13 cellular contexts compared by ENCODE assay signal in the genomic region with DNA sequence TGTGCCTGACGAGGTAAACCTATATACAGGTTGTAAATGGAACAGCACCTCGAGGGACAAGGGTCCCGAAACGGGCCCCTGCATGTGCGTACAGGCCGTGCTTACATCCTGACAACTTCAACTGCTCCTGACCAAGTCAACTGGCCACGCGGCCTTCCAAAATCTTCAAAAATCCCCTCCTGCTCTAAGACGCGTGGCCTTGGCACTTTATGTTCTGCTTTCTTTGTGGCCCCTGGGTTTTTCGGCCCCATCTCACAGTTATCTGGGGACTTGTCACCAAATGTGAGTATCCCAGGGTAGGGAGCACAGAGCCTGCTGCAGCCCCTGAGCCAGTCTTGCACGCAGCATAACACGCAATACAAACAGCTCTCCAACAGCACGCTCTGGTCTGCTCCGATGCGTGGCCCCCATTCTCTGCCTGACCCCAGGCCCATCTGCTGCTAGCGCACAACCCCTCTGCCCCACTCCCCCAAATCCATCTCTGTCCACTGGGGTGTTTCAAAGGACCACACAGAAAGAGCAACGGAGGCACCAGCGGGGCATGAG. TPM values are rescaled to one million over a fixed set of nuclear protein-coding genes. Genes with fewer than 3 reads are reported as not detected.
A peak's percentile ranks its signal among the peaks of the same experiment; 100 is the strongest.
DNase-seq lines count a peak whose midpoint lies in the region; ATAC-seq and TF ChIP-seq lines count a peak whose summit lies in the region.
"Had no signal": no experiment of that assay in that cellular context is flagged by ENCODE, and none has a peak within 500 bp of the region (broad histone marks: within the 10 kb centered on the region; RNA-seq: fewer than 3 reads in every experiment).

No MANE protein-coding gene starts in this region.

- no TSS peak for BruUV-seq in mammary epithelial cell (replicated peaks; lab: Mats Ljungman, UMichigan)

- H3K9ac ChIP-seq in mammary epithelial cell (ENCODE audit: insufficient read depth, low read length) (no peak overlapping the region), MM.1S (ENCODE audit: low read length) (no peak overlapping the region)
- H3K9ac ChIP-seq: KMS-11 had no signal

- H3K36me3 ChIP-seq in mammary epithelial cell (ENCODE audit: insufficient read depth, low read length) (no peaks in the 10 kb centered on the region), lower lobe of right lung (no peaks in the 10 kb centered on the region), MM.1S (replicated peaks; ENCODE audit: insufficient read depth, low read length) (no peaks in the 10 kb centered on the region)

- H4K20me1 ChIP-seq in mammary epithelial cell (ENCODE audit: insufficient read depth, low read length) (no peaks in the 10 kb centered on the region), MM.1S (ENCODE audit: insufficient read depth, low read length) (no peaks in the 10 kb centered on the region)

- no peak for TF ChIP-seq CTCF in mammary epithelial cell (conservative IDR thresholded peaks at IDR 0.05 in 1 of 2, IDR thresholded peaks at IDR 0.05 in 1 of 2; ENCODE audit: extremely low read depth in 1 of 2, insufficient read depth in 1 of 2, low read depth in 1 of 2, low read length in 2 of 2)
- TF ChIP-seq CTCF in lower lobe of right lung (IDR thresholded peaks at IDR 0.05): no peak
- TF ChIP-seq CTCF in MM.1S (IDR thresholded peaks at IDR 0.05; ENCODE audit: low read length): no peak

- WGBS in mammary epithelial cell (ENCODE audit: low coverage, missing lambda C conversion rate): 74% methylated on average over 17 of the region's 19 CpGs

- H3K27ac ChIP-seq in mammary epithelial cell (ENCODE audit: insufficient read depth, low read depth, low read length) (no peak overlapping the region), lower lobe of right lung (peak overlapping the region; percentile 93), skin epidermis (peak overlapping the region in 19 of 21 experiments; percentile 3 to 87 (median 72)), MM.1S (ENCODE audit: low read length) (no peak overlapping the region)
- H3K27ac ChIP-seq: KMS-11 had no signal

- H3K9me2 ChIP-seq in MM.1S (replicated peaks; ENCODE audit: insufficient read depth, low read length): no peaks in the 10 kb centered on the region

- ATAC-seq in lower lobe of right lung: no peak
- no peak for ATAC-seq in HG03520 (IDR thresholded peaks at IDR 0.05; ENCODE audit: unreplicated experiment)
- no peak for ATAC-seq in GM18519 (IDR thresholded peaks at IDR 0.05; ENCODE audit: low FRiP score, unreplicated experiment)
- ATAC-seq: SK-N-SH treated with all-trans-retinoic acid at 6 μM for 48 hours had no signal

- H3K4me2 ChIP-seq in mammary epithelial cell (ENCODE audit: insufficient read depth, low read depth, low read length): no peak overlapping the region
- H3K4me2 ChIP-seq in MM.1S (ENCODE audit: low read depth, low read length): no peak overlapping the region
- H3K4me2 ChIP-seq: KMS-11 had no signal

- CTCF ChIA-PET in mammary epithelial cell (lab: Charles Lee; ENCODE audit: low non-redundant PET): no interaction called here

- dilution Hi-C loops in mammary epithelial cell (cut with HindIII; ENCODE audit: low sequenced_read_pairs): loop anchor here (5.0 kb wide), 1 partner anchor 85 kb away; no protein-coding TSS in a partner anchor

- intact Hi-C loops in mammary epithelial cell (cut with micrococcal nuclease): no loop called here
- intact Hi-C loops in lower lobe of right lung (cut with DNase I): no loop called here

- H3K4me3 ChIP-seq in mammary epithelial cell (replicated peaks in 1 of 3; ENCODE audit: insufficient read depth in 1 of 3, low read depth in 2 of 3, low read length in 3 of 3) (no peak overlapping the region), lower lobe of right lung (peak overlapping the region; percentile 47), skin epidermis (no peak overlapping the region), MM.1S (ENCODE audit: low read length) (no peak overlapping the region)

- in situ Hi-C loops in mammary epithelial cell (cut with MboI; ENCODE audit: low sequenced_read_pairs in 2 of 2): no loop called here

- H3F3A ChIP-seq in MM.1S (ENCODE audit: insufficient read depth, low read length): no peaks in the 10 kb centered on the region

- H3K27me3 ChIP-seq in mammary epithelial cell (ENCODE audit: insufficient read depth, low read length): no peaks in the 10 kb centered on the region
- H3K27me3 ChIP-seq in lower lobe of right lung (ENCODE audit: low read depth): no peaks in the 10 kb centered on the region
- peaks cover 63% of the 10 kb centered on the region for H3K27me3 ChIP-seq in MM.1S (replicated peaks; ENCODE audit: insufficient read depth, low read length)

- H3K9me3 ChIP-seq in mammary epithelial cell (replicated peaks; ENCODE audit: insufficient read depth, low read length) (peaks cover 3% of the 10 kb centered on the region), lower lobe of right lung (no peaks in the 10 kb centered on the region), MM.1S (replicated peaks; ENCODE audit: insufficient read depth, low read length) (no peaks in the 10 kb centered on the region)

- H3K4me1 ChIP-seq in mammary epithelial cell (ENCODE audit: insufficient read depth, low read length) (peaks cover 43% of the 10 kb centered on the region), lower lobe of right lung (peaks cover 74% of the 10 kb centered on the region), MM.1S (ENCODE audit: low read length) (no peaks in the 10 kb centered on the region)

- DNase-seq in NCI-H82 treated with DMSO at 0.1 percent for 48 hours (lab: John Stamatoyannopoulos, UW; ENCODE audit: unreplicated experiment) (peak; percentile 20), mammary epithelial cell (no peak), lower lobe of right lung (no peak), MM.1S (no peak), cerebellar nuclear complex (lab: John Stamatoyannopoulos, UW) (no peak)
- DNase-seq: anterior cingulate cortex; foreskin fibroblast; stimulated activated CD4-positive, alpha-beta T cell treated with anti-CD3 and anti-CD28 coated beads, Interleukin-4, amount 100 ng/mL, for 24 hours had no signal

- peak overlapping the region; percentile 68 for H2AFZ ChIP-seq in mammary epithelial cell (ENCODE audit: low read depth, low read length)
- no peak overlapping the region for H2AFZ ChIP-seq in MM.1S (ENCODE audit: low read length)

- H3K79me2 ChIP-seq in mammary epithelial cell (ENCODE audit: insufficient read depth, low read length) (no peaks in the 10 kb centered on the region), MM.1S (ENCODE audit: low read length) (no peaks in the 10 kb centered on the region)

RNA-seq across cellular contexts. Expression of a gene that starts 0.7 kb away (rescaled TPM):
- total RNA-seq in mammary epithelial cell: 1 to 10 TPM; 2.9 to 7.3 TPM
- 1.7 TPM for polyA plus RNA-seq in mammary epithelial cell
- 0.98 TPM for polyA minus RNA-seq in mammary epithelial cell
- total RNA-seq in lower lobe of right lung: 38.7 TPM

Comparison
In these comparisons a context has a peak if more than half of its experiments do, and no peak if none do; other contexts are left out.
1. H3K27ac ChIP-seq: peak in lower lobe of right lung (single experiment) and skin epidermis (19 of 21); none in mammary epithelial cell (single experiment) and MM.1S (single experiment).